In genomic region chr3:25493786-25494185, GRCh38 we compare ENCODE assay signal across 1 cellular context.
TF ChIP-seq lines count a peak whose summit lies in the region.

No MANE protein-coding gene starts in this region.

TF ChIP-seq in A549, 52 proteins besides CTCF, POLR2A, EP300 and RAD21 (continued from another document):
- no peak for TF ChIP-seq PBX3 (IDR thresholded peaks at IDR 0.05)
